In the genomic region with DNA sequence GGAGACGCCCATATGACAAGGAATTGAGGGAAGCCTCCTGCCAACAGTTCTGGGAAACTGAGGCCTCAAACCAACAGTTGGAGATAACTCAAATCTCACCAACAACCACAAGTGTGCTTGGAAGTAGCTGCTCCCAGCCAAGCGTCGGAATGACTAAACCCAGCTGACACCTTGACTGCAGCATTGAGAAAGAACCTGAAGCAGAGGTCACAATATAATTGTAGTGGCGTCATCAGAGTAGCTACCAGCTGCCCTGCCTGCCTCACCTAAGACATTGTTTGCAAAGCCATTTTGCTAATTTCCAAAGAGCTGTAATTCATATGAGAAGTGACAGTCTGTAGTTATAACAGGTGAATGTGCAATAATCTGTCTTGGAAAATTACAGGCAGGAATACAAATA, we compare ENCODE assay signal across 24 cellular contexts. TPM values are rescaled to one million over a fixed set of nuclear protein-coding genes. Genes with fewer than 3 reads are reported as not detected.
A peak's percentile ranks its signal among the peaks of the same experiment; 100 is the strongest.
DNase-seq lines count a peak whose midpoint lies in the region; ATAC-seq, FAIRE-seq and TF ChIP-seq lines count a peak whose summit lies in the region.
"Had no signal": no experiment of that assay in that cellular context is flagged by ENCODE, and none has a peak within 500 bp of the region (broad histone marks: within the 10 kb centered on the region; RNA-seq: fewer than 3 reads in every experiment).

No MANE protein-coding gene starts in this region.

- H3K4me3 Mint-ChIP-seq in naive thymus-derived CD4-positive, alpha-beta T cell = no peak overlapping the region
- H3K4me3 Mint-ChIP-seq: activated CD4-positive, alpha-beta T cell treated with anti-CD3 and anti-CD28 coated beads, Interleukin-2, amount 10 ng/mL, durations not matched to agents 24 days and 14 days; activated T-cell treated with anti-CD3 and anti-CD28 coated beads, Interleukin-2, amount 50 U/mL, for 72 hours; central memory CD8-positive, alpha-beta T cell; immature natural killer cell had no signal

- H2AFZ ChIP-seq in K562 (ENCODE audit: low read depth, low read length) = no peak overlapping the region
- no peak overlapping the region for H2AFZ ChIP-seq in PC-3 (ENCODE audit: low read length)

- H3K4me3 ChIP-seq in K562 (no peak overlapping the region), mucosa of descending colon (no peak overlapping the region), PC-3 (ENCODE audit: low read length) (no peak overlapping the region)
- no peak overlapping the region for H3K4me3 ChIP-seq in naive thymus-derived CD4-positive, alpha-beta T cell (ENCODE audit: low read length)
- H3K4me3 ChIP-seq: ascending aorta, SJCRH30, uterus had no signal

- in situ Hi-C loops in K562 (cut with MboI) = no loop called here

- no peaks in the 10 kb centered on the region for H3K4me1 ChIP-seq in K562 (replicated peaks in 1 of 2; ENCODE audit: control insufficient read depth in 2 of 2, insufficient read depth in 2 of 2, low read length in 2 of 2)
- H3K4me1 ChIP-seq in mucosa of descending colon (ENCODE audit: low read depth) = peaks cover 26% of the 10 kb centered on the region
- peaks cover 5% of the 10 kb centered on the region; the same call in 1 of the 2 replicates for H3K4me1 ChIP-seq in PC-3 (ENCODE audit: insufficient read depth, low read length)
- no peaks in the 10 kb centered on the region for H3K4me1 ChIP-seq in naive thymus-derived CD4-positive, alpha-beta T cell (ENCODE audit: control insufficient read depth in 2 of 2, insufficient read depth in 2 of 2, low read length in 2 of 2)
- H3K4me1 ChIP-seq: ascending aorta, foreskin keratinocyte, SJCRH30, uterus had no signal

- no peaks in the 10 kb centered on the region for H3K36me3 ChIP-seq in K562 (ENCODE audit: control insufficient read depth, insufficient read depth, low read length)
- H3K36me3 ChIP-seq in mucosa of descending colon (ENCODE audit: low read depth) = no peaks in the 10 kb centered on the region
- no peaks in the 10 kb centered on the region for H3K36me3 ChIP-seq in PC-3 (ENCODE audit: low read depth, low read length)
- no peaks in the 10 kb centered on the region for H3K36me3 ChIP-seq in naive thymus-derived CD4-positive, alpha-beta T cell (ENCODE audit: control insufficient read depth in 2 of 3, insufficient read depth in 3 of 3, low read length in 3 of 3)
- H3K36me3 ChIP-seq: ascending aorta, SJCRH30, uterus had no signal

- H3K27ac Mint-ChIP-seq in naive thymus-derived CD4-positive, alpha-beta T cell = no peak overlapping the region
- H3K27ac Mint-ChIP-seq: activated CD4-positive, alpha-beta T cell treated with anti-CD3 and anti-CD28 coated beads, Interleukin-2, amount 10 ng/mL, durations not matched to agents 24 days and 14 days; activated naive CD4-positive, alpha-beta T cell treated with anti-CD3 and anti-CD28 coated beads, Interleukin-2, amount 50 U/mL, for 72 hours; activated T-cell treated with anti-CD3 and anti-CD28 coated beads, Interleukin-2, amount 50 U/mL, for 72 hours; immature natural killer cell; progenitor cell of endocrine pancreas had no signal

- H3K4me1 Mint-ChIP-seq in naive thymus-derived CD4-positive, alpha-beta T cell = peaks cover 0 to 7% (median 0%) of the 10 kb centered on the region in 7 donors
- H3K4me1 Mint-ChIP-seq: central memory CD8-positive, alpha-beta T cell; immature natural killer cell had no signal

- ATAC-seq in K562 (no peak), mucosa of descending colon (peak; percentile 93), PC-3 (no peak), HG02970 (IDR thresholded peaks at IDR 0.05; ENCODE audit: low FRiP score, unreplicated experiment) (no peak)
- ATAC-seq in naive thymus-derived CD4-positive, alpha-beta T cell = no peak
- ATAC-seq: activated naive CD4-positive, alpha-beta T cell treated with anti-CD3 and anti-CD28 coated beads, Interleukin-2, amount 50 U/mL, for 72 hours; activated T-cell treated with anti-CD3 and anti-CD28 coated beads, Interleukin-2, amount 50 U/mL, for 72 hours; foreskin keratinocyte had no signal

- H3K9me3 ChIP-seq in K562 (replicated peaks; ENCODE audit: control insufficient read depth, insufficient read depth, low read depth, low read length) = no peaks in the 10 kb centered on the region
- H3K9me3 ChIP-seq in mucosa of descending colon = peaks cover 3% of the 10 kb centered on the region
- H3K9me3 ChIP-seq in PC-3 (ENCODE audit: low read length) = no peaks in the 10 kb centered on the region
- H3K9me3 ChIP-seq in naive thymus-derived CD4-positive, alpha-beta T cell (ENCODE audit: control insufficient read depth in 2 of 3, low read length in 3 of 3) = no peaks in the 10 kb centered on the region
- H3K9me3 ChIP-seq: ascending aorta, uterus had no signal

- H3K9me2 ChIP-seq in PC-3 (replicated peaks; ENCODE audit: low read length) = no peaks in the 10 kb centered on the region

- TF ChIP-seq CTCF in K562 (IDR thresholded peaks at IDR 0.05 in 2 of 3, conservative IDR thresholded peaks at IDR 0.05 in 1 of 3; ENCODE audit: insufficient read depth in 2 of 3, low read depth in 1 of 3, low read length in 3 of 3) = no peak
- TF ChIP-seq CTCF in mucosa of descending colon (IDR thresholded peaks at IDR 0.05) = no peak
- TF ChIP-seq CTCF in PC-3 (conservative IDR thresholded peaks at IDR 0.05; ENCODE audit: low read depth, low read length) = no peak

- no peaks in the 10 kb centered on the region for H3F3A ChIP-seq in PC-3 (ENCODE audit: low read length, unreplicated experiment)

- TF ChIP-seq RAD21 in K562 (CRISPR knock-in tag; conservative IDR thresholded peaks at IDR 0.05 in 1 of 2, IDR thresholded peaks at IDR 0.05 in 1 of 2) = no peak

- H3K36me3 Mint-ChIP-seq in naive thymus-derived CD4-positive, alpha-beta T cell = no peaks in the 10 kb centered on the region
- H3K36me3 Mint-ChIP-seq: activated naive CD4-positive, alpha-beta T cell treated with anti-CD3 and anti-CD28 coated beads, Interleukin-2, amount 50 U/mL, for 72 hours; immature natural killer cell had no signal

- H3K79me2 ChIP-seq in K562 (ENCODE audit: control insufficient read depth, insufficient read depth, low read length) (no peaks in the 10 kb centered on the region), PC-3 (ENCODE audit: low read length) (no peaks in the 10 kb centered on the region)

- no peak for TF ChIP-seq POLR2A in K562 (conservative IDR thresholded peaks at IDR 0.05)

- H3K27me3 Mint-ChIP-seq in naive thymus-derived CD4-positive, alpha-beta T cell = peaks cover 0 to 3% (median 0%) of the 10 kb centered on the region in 5 donors
- H3K27me3 Mint-ChIP-seq: activated CD4-positive, alpha-beta T cell treated with anti-CD3 and anti-CD28 coated beads, Interleukin-2, amount 10 ng/mL, durations not matched to agents 24 days and 14 days; central memory CD8-positive, alpha-beta T cell had no signal

- peak; percentile 46 for FAIRE-seq in K562 (lab: Jason Lieb, UNC)

- H3K27ac ChIP-seq in K562 (ENCODE audit: extremely low read depth, low read depth, low read length) = no peak overlapping the region
- H3K27ac ChIP-seq in PC-3 (ENCODE audit: low read length) = no peak overlapping the region
- H3K27ac ChIP-seq in naive thymus-derived CD4-positive, alpha-beta T cell (ENCODE audit: low read depth, low read length) = no peak overlapping the region
- H3K27ac ChIP-seq: ascending aorta, foreskin keratinocyte, SJCRH30, uterus had no signal

- no peaks in the 10 kb centered on the region for H4K20me1 ChIP-seq in K562 (replicated peaks; ENCODE audit: control insufficient read depth, insufficient read depth, low read length)
- no peaks in the 10 kb centered on the region for H4K20me1 ChIP-seq in PC-3 (ENCODE audit: low read length)

- H3K9ac ChIP-seq in K562 (ENCODE audit: insufficient read depth in 1 of 2, low read depth in 2 of 2, low read length in 2 of 2) (no peak overlapping the region), PC-3 (ENCODE audit: low read length) (no peak overlapping the region)

- H3K9me1 ChIP-seq in K562 (ENCODE audit: control insufficient read depth, insufficient read depth, low read length) = no peaks in the 10 kb centered on the region

- intact Hi-C loops in K562 (cut with micrococcal nuclease) = no loop called here
- intact Hi-C loops in mucosa of descending colon (cut with DNase I, micrococcal nuclease) = no loop called here
- intact Hi-C loops in PC-3 (cut with micrococcal nuclease) = no loop called here
- intact Hi-C loops in naive thymus-derived CD4-positive, alpha-beta T cell (cut with micrococcal nuclease) = no loop called here

- no peak for TF ChIP-seq EP300 in K562 (IDR thresholded peaks at IDR 0.05; ENCODE audit: low read length)

- 7% methylated on average over 4 of the region's 4 CpGs for WGBS in K562 (ENCODE audit: insufficient coverage, low coverage, missing lambda C conversion rate)

- H3K4me2 ChIP-seq in K562 (ENCODE audit: insufficient read depth, low read length) = no peak overlapping the region
- H3K4me2 ChIP-seq in PC-3 (ENCODE audit: low read length) = no peak overlapping the region

- H3K27me3 ChIP-seq in K562 (ENCODE audit: control insufficient read depth in 2 of 2, insufficient read depth in 2 of 2, low read length in 2 of 2) = peaks cover 0 to 2% of the 10 kb centered on the region in 2 experiments; a peak in 3 of 5 replicates
- H3K27me3 ChIP-seq in PC-3 (ENCODE audit: low read length) = no peaks in the 10 kb centered on the region
- H3K27me3 ChIP-seq in naive thymus-derived CD4-positive, alpha-beta T cell (ENCODE audit: control insufficient read depth in 2 of 2, insufficient read depth in 2 of 2, low read length in 2 of 2) = no peaks in the 10 kb centered on the region
- H3K27me3 ChIP-seq: ascending aorta, foreskin keratinocyte, SJCRH30, uterus had no signal

- BruUV-seq in K562 (replicated peaks; lab: Mats Ljungman, UMichigan) = no TSS peak
- no TSS peak for BruUV-seq in PC-3 (replicated peaks; lab: Mats Ljungman, UMichigan)

- CTCF ChIA-PET in K562 (lab: Yijun Ruan, JAX; ENCODE audit: low intra/inter-chr PET ratio) = no interaction called here
- CTCF ChIA-PET in PC-3 (lab: Charles Lee) = no interaction called here
- CTCF ChIA-PET in naive thymus-derived CD4-positive, alpha-beta T cell (lab: Charles Lee) = interaction anchor here (0.9 kb wide), 1 partner anchor 321 kb away, joined by 3 read pairs; no protein-coding TSS in a partner anchor

- H3K9me3 Mint-ChIP-seq in naive thymus-derived CD4-positive, alpha-beta T cell = peaks cover 0 to 7% (median 0%) of the 10 kb centered on the region in 11 donors
- H3K9me3 Mint-ChIP-seq: activated CD4-positive, alpha-beta T cell treated with anti-CD3 and anti-CD28 coated beads, Interleukin-2, amount 10 ng/mL, durations not matched to agents 24 days and 14 days; activated naive CD4-positive, alpha-beta T cell treated with anti-CD3 and anti-CD28 coated beads, Interleukin-2, amount 50 U/mL, for 72 hours; activated T-cell treated with anti-CD3 and anti-CD28 coated beads, Interleukin-2, amount 50 U/mL, for 72 hours; central memory CD8-positive, alpha-beta T cell; immature natural killer cell had no signal

- DNase-seq in M059J (ENCODE audit: low read depth) (peak; percentile 7), NCI-H2227 (lab: John Stamatoyannopoulos, UW; ENCODE audit: unreplicated experiment) (peak; percentile 39), K562 (ENCODE audit: extremely low read depth in 1 of 4, low spot score in 3 of 4) (no peak), mucosa of descending colon (peak in 2 of 3 donors; percentile 62 to 69), PC-3 (no peak)
- no peak for DNase-seq in stimulated activated naive CD4-positive, alpha-beta T cell treated with Interleukin-2 at 50 U/mL for 16 hours (lab: John Stamatoyannopoulos, UW)
- DNase-seq in naive thymus-derived CD4-positive, alpha-beta T cell = no peak
- DNase-seq: activated CD4-positive, alpha-beta T cell treated with anti-CD3 and anti-CD28 coated beads, Interleukin-2, amount 10 ng/mL, durations not matched to agents 24 days and 14 days; activated T-cell treated with anti-CD3 and anti-CD28 coated beads, Interleukin-2, amount 50 U/mL, for 72 hours; C1 segment of cervical spinal cord; immature natural killer cell; KBM-7; MV-4-11; NCI-H526; OCI-M1; uterus had no signal

- POLR2A ChIA-PET in K562 (lab: Yijun Ruan, JAX) (interaction anchor here (0.6 kb wide), 1 partner anchor 716 kb away, joined by 3 read pairs; no protein-coding TSS in a partner anchor), PC-3 (lab: Charles Lee; ENCODE audit: unreplicated experiment) (interaction anchor here (0.5 kb wide), 1 partner anchor 1204 kb away, joined by 8 read pairs; no protein-coding TSS in a partner anchor)
- POLR2A ChIA-PET in naive thymus-derived CD4-positive, alpha-beta T cell (lab: Charles Lee) = no interaction called here

RNA-seq across cellular contexts. Expression of a gene that starts 40.8 kb away (rescaled TPM):
- 0.02 TPM in 1 of 2 replicates, not detected in the other for total RNA-seq in M059J (2014; rRNA removed; shearing (Covaris generic))
- total RNA-seq in K562 (2011; cell fraction: chromatin; rRNA removed; ENCODE audit: low replicate concordance) = 0.09 and 0.42 TPM in 2 replicates
- under 0.01 TPM in 2 replicates for total RNA-seq in K562 (2011; cell fraction: nucleolus; rRNA removed)
- 0.15 TPM in 1 of 2 replicates, not detected in the other for total RNA-seq in K562 (2011; cell fraction: nucleoplasm; rRNA removed)
- total RNA-seq in K562 (2014; rRNA removed) = under 0.01 and 0.08 TPM in 2 replicates
- total RNA-seq in K562 (2014; rRNA removed; fragmentation: Illumina TruSeq; extraction: Trizol) = 0.06 and 0.11 TPM in 2 replicates
- total RNA-seq in K562 (2015; rRNA removed; fragmentation: Illumina TruSeq; extraction: Trizol) = 0.04 and 0.08 TPM in 2 replicates
- total RNA-seq in K562 (2021) = 0.04 and 0.07 TPM in 2 replicates
- polyA plus RNA-seq in K562 (2011; rRNA removed) = 0.04 and 0.07 TPM in 2 replicates
- 0.03 TPM in 1 of 2 replicates, not detected in the other for polyA plus RNA-seq in K562 (2011; cell fraction: cytosol; rRNA removed)
- 0.03 and 0.04 TPM in 2 replicates for polyA plus RNA-seq in K562 (2011; cell fraction: nucleus; rRNA removed)
- 0.03 and 0.07 TPM in 2 replicates for polyA plus RNA-seq in K562 (2012)
- polyA plus RNA-seq in K562 (2014; fragmentation: Illumina TruSeq; extraction: Trizol) = 0.04 and 0.06 TPM in 2 replicates
- under 1 TPM; 0.03 to 0.04 TPM for polyA plus RNA-seq in K562 (2014; fragmentation: Nextera tagmentation; extraction: Ambion mirVana)
- polyA plus RNA-seq in K562 (2014; rRNA removed) = 0.04 TPM in 1 of 2 replicates, not detected in the other
- polyA minus RNA-seq in K562 (2011; rRNA and poly(A)+ RNA removed) = 0.09 and 0.14 TPM in 2 replicates
- polyA minus RNA-seq in K562 (2011; cell fraction: cytosol; rRNA and poly(A)+ RNA removed) = not detected in 2 replicates
- polyA minus RNA-seq in K562 (2011; cell fraction: nucleus; rRNA and poly(A)+ RNA removed) = 0.13 and 0.22 TPM in 2 replicates
- under 1 TPM; 0.14 to 0.17 (median 0.16) TPM for total RNA-seq in mucosa of descending colon
- total RNA-seq in PC-3 (2014; rRNA removed) = 0.12 and 0.26 TPM in 2 replicates
- 1 to 10 TPM in 2 of 5 experiments, under 1 TPM in 3; 0.29 to 1.6 (median 0.93) TPM for total RNA-seq in naive thymus-derived CD4-positive, alpha-beta T cell
- polyA plus RNA-seq in naive thymus-derived CD4-positive, alpha-beta T cell = under 1 TPM; 0.22 to 0.37 TPM
- total RNA-seq: ascending aorta, HT-29 had no signal
- polyA plus RNA-seq: immature natural killer cell had no signal

RNA-seq across cellular contexts. Expression of a gene that starts 59.6 kb away (rescaled TPM):
- 68.4 and 154 TPM in 2 replicates for total RNA-seq in M059J (2014; rRNA removed; shearing (Covaris generic))
- total RNA-seq in K562 (2011; cell fraction: chromatin; rRNA removed; ENCODE audit: low replicate concordance) = 482 and 1,074 TPM in 2 replicates
- 267 and 350 TPM in 2 replicates for total RNA-seq in K562 (2011; cell fraction: nucleolus; rRNA removed)
- 431 and 468 TPM in 2 replicates for total RNA-seq in K562 (2011; cell fraction: nucleoplasm; rRNA removed)
- 47.3 and 55.5 TPM in 2 replicates for total RNA-seq in K562 (2014; rRNA removed)
- total RNA-seq in K562 (2014; rRNA removed; fragmentation: Illumina TruSeq; extraction: Trizol) = 95.4 and 111 TPM in 2 replicates
- 53.3 and 61.5 TPM in 2 replicates for total RNA-seq in K562 (2015; rRNA removed; fragmentation: Illumina TruSeq; extraction: Trizol)
- 87.4 and 90.8 TPM in 2 replicates for total RNA-seq in K562 (2021)
- 155 and 159 TPM in 2 replicates for polyA plus RNA-seq in K562 (2011; rRNA removed)
- 22.5 and 77.8 TPM in 2 replicates for polyA plus RNA-seq in K562 (2011; cell fraction: cytosol; rRNA removed)
- polyA plus RNA-seq in K562 (2011; cell fraction: nucleus; rRNA removed) = 167 and 305 TPM in 2 replicates
- 33.3 and 102 TPM in 2 replicates for polyA plus RNA-seq in K562 (2012)
- polyA plus RNA-seq in K562 (2014; fragmentation: Illumina TruSeq; extraction: Trizol) = 62.6 and 66.9 TPM in 2 replicates
- 10 to 100 TPM; 29.5 to 58.5 TPM for polyA plus RNA-seq in K562 (2014; fragmentation: Nextera tagmentation; extraction: Ambion mirVana)
- polyA plus RNA-seq in K562 (2014; rRNA removed) = 46.8 and 49.4 TPM in 2 replicates
- polyA minus RNA-seq in K562 (2011; rRNA and poly(A)+ RNA removed) = 375 and 488 TPM in 2 replicates
- 79.6 and 89.1 TPM in 2 replicates for polyA minus RNA-seq in K562 (2011; cell fraction: cytosol; rRNA and poly(A)+ RNA removed)
- polyA minus RNA-seq in K562 (2011; cell fraction: nucleus; rRNA and poly(A)+ RNA removed) = 154 and 346 TPM in 2 replicates
- 100 to 1,000 TPM in 2 of 3 donors, 10 to 100 TPM in 1; 91.4 to 184 (median 149) TPM for total RNA-seq in mucosa of descending colon
- 19.9 and 22.0 TPM in 2 replicates for total RNA-seq in PC-3 (2014; rRNA removed)
- total RNA-seq in naive thymus-derived CD4-positive, alpha-beta T cell = 10 to 100 TPM; 38.8 to 57.3 (median 43.8) TPM
- 10 to 100 TPM; 11.6 to 11.9 TPM for polyA plus RNA-seq in naive thymus-derived CD4-positive, alpha-beta T cell

Comparison
In these comparisons a context has a peak if more than half of its experiments do, and no peak if none do; other contexts are left out.
1. DNase-seq: peak in M059J (single experiment), NCI-H2227 (single experiment) and mucosa of descending colon (2 of 3); none in K562 (0 of 4), stimulated activated naive CD4-positive, alpha-beta T cell treated with Interleukin-2 at 50 U/mL for 16 hours (single experiment), PC-3 (single experiment) and naive thymus-derived CD4-positive, alpha-beta T cell (0 of 9).